In the genomic region with DNA sequence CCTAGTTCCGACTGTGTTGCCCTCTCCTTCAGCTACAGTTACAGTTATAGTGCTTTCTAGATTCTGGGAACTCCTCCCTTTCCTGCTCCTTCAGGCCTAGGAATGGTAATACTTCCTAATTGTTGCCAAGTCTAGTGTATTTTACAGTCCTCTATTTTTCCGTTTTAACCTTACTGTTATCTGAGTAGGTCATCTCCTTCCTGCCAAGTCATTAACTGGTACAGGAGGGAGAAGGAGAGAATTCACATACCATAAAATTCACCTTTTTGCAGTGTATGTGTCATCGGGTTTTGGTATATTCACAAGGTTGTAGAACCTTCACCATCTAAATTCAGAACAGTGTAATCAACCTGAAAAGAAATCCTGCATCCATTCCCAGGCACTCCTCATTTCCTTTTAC, we compare ENCODE assay signal across 29 cellular contexts.
"Had no signal": no experiment of that assay in that cellular context is flagged by ENCODE, and none has a peak within 500 bp of the region (broad histone marks: within the 10 kb centered on the region; RNA-seq: fewer than 3 reads in every experiment).

No MANE protein-coding gene starts in this region.

- H3K27me3 Mint-ChIP-seq: stimulated activated memory B cell treated with anti-CD40 and anti-IgM and Interleukin-4, amounts not matched to agents 10 μg/mL and 1 μg/mL and 100 μg/mL, for 72 hours; stimulated activated naive B cell treated with anti-CD40 and anti-IgM and Interleukin-4, amounts not matched to agents 10 μg/mL and 1 μg/mL and 100 μg/mL, for 72 hours; stimulated activated naive CD8-positive, alpha-beta T cell treated with anti-CD3 and anti-CD28 coated beads, Interleukin-15, amount 100 ng/mL, for 72 hours; stimulated activated naive CD8-positive, alpha-beta T cell treated with anti-CD3 and anti-CD28 coated beads, Interleukin-15, Interleukin-2, amounts not matched to agents 100 ng/mL and 50 ng/mL, for 24 hours; type B pancreatic cell had no signal

- ATAC-seq: stimulated activated effector memory CD8-positive, alpha-beta T cell treated with anti-CD3 and anti-CD28 coated beads, Interleukin-12 subunit alpha, Interleukin-12 subunit beta, amount 100 ng/mL, for 72 hours; stimulated activated memory B cell treated with anti-CD40 and anti-IgM and Interleukin-4, amounts not matched to agents 10 μg/mL and 1 μg/mL and 100 μg/mL, for 72 hours; stimulated activated naive B cell treated with anti-CD40 and anti-IgM and Interleukin-4, amounts not matched to agents 10 μg/mL and 1 μg/mL and 100 μg/mL, for 72 hours; stimulated activated naive CD8-positive, alpha-beta T cell treated with anti-CD3 and anti-CD28 coated beads, Interleukin-15, amount 100 ng/mL, for 72 hours; stimulated activated naive CD8-positive, alpha-beta T cell treated with anti-CD3 and anti-CD28 coated beads, Interleukin-15, Interleukin-2, amounts not matched to agents 100 U/mL and 50 U/mL, for 24 hours; upper lobe of right lung had no signal

- H3K4me1 ChIP-seq: stomach, suprapubic skin, testis, thyroid gland, tibial nerve, transverse colon, upper lobe of left lung, upper lobe of right lung, uterus, vagina had no signal

- H3K27ac ChIP-seq: stomach, suprapubic skin, testis, thoracic aorta, thyroid gland, tibial artery, tibial nerve, transverse colon, upper lobe of left lung, upper lobe of right lung, uterus, vagina had no signal

- FAIRE-seq: urothelium cell line had no signal

- H3K4me1 Mint-ChIP-seq: stimulated activated effector memory CD8-positive, alpha-beta T cell treated with anti-CD3 and anti-CD28 coated beads, Interleukin-12 subunit alpha, Interleukin-12 subunit beta, amount 100 ng/mL, for 72 hours; stimulated activated memory B cell treated with anti-CD40 and anti-IgM and Interleukin-4, amounts not matched to agents 10 μg/mL and 1 μg/mL and 100 μg/mL, for 72 hours; stimulated activated naive CD8-positive, alpha-beta T cell treated with anti-CD3 and anti-CD28 coated beads, Interleukin-15, amount 100 ng/mL, for 72 hours had no signal

- DNase-seq: stimulated activated CD4-positive, alpha-beta T cell treated with anti-CD3 and anti-CD28 coated beads, Interleukin-2, amount 100 ng/mL, for 48 hours; stimulated activated CD4-positive, alpha-beta T cell treated with anti-CD3 and anti-CD28 coated beads, Interleukin-4, amount 100 ng/mL, for 1 hour; stimulated activated CD4-positive, alpha-beta T cell treated with anti-CD3 and anti-CD28 coated beads, Interleukin-4, amount 100 ng/mL, for 24 hours; stimulated activated CD4-positive, alpha-beta T cell treated with anti-CD3 and anti-CD28 coated beads, Interleukin-4, amount 100 ng/mL, for 4 hours; stimulated activated CD8-positive, alpha-beta memory T cell treated with anti-CD3 and anti-CD28 coated beads, Interleukin-4, amount 100 ng/mL, for 48 hours; stimulated activated naive B cell treated with anti-CD40 and anti-IgM and Interleukin-4, amounts not matched to agents 10 μg/mL and 1 μg/mL and 100 μg/mL, for 72 hours; stimulated activated naive CD4-positive, alpha-beta T cell; stimulated activated naive CD4-positive, alpha-beta T cell treated with Interleukin-2 at 50 U/mL for 16 hours; stimulated activated naive CD8-positive, alpha-beta T cell treated with anti-CD3 and anti-CD28 coated beads, Interleukin-15, amount 100 ng/mL, for 72 hours; stimulated activated naive CD8-positive, alpha-beta T cell treated with anti-CD3 and anti-CD28 coated beads, Interleukin-15, Interleukin-2, amounts not matched to agents 100 U/mL and 50 U/mL, for 24 hours; stomach; substantia nigra; testis; thyroid gland; tibial artery; transverse colon; trophoblast cell; upper lobe of left lung; upper lobe of right lung; uterus had no signal

- H3K4me3 ChIP-seq: stomach, suprapubic skin, testis, thoracic aorta, thyroid gland, tibial artery, tibial nerve, transverse colon, upper lobe of left lung, upper lobe of right lung, uterus, vagina had no signal

- H3K9me3 Mint-ChIP-seq: stimulated activated memory B cell treated with anti-CD40 and anti-IgM and Interleukin-4, amounts not matched to agents 10 μg/mL and 1 μg/mL and 100 μg/mL, for 72 hours; stimulated activated naive CD8-positive, alpha-beta T cell treated with anti-CD3 and anti-CD28 coated beads, Interleukin-15, amount 100 ng/mL, for 72 hours; stimulated activated naive CD8-positive, alpha-beta T cell treated with anti-CD3 and anti-CD28 coated beads, Interleukin-15, Interleukin-2, amounts not matched to agents 100 ng/mL and 50 ng/mL, for 24 hours had no signal

- H3K27ac Mint-ChIP-seq: stimulated activated effector memory CD8-positive, alpha-beta T cell treated with anti-CD3 and anti-CD28 coated beads, Interleukin-12 subunit alpha, Interleukin-12 subunit beta, amount 100 ng/mL, for 72 hours; stimulated activated memory B cell treated with anti-CD40 and anti-IgM and Interleukin-4, amounts not matched to agents 10 μg/mL and 1 μg/mL and 100 μg/mL, for 72 hours; stimulated activated naive B cell treated with anti-CD40 and anti-IgM and Interleukin-4, amounts not matched to agents 10 μg/mL and 1 μg/mL and 100 μg/mL, for 72 hours; stimulated activated naive CD8-positive, alpha-beta T cell treated with anti-CD3 and anti-CD28 coated beads, Interleukin-15, Interleukin-2, amounts not matched to agents 100 ng/mL and 50 ng/mL, for 24 hours; type B pancreatic cell had no signal

- H3K27me3 ChIP-seq: stomach, suprapubic skin, testis, thyroid gland, tibial artery, tibial nerve, transverse colon, upper lobe of left lung, upper lobe of right lung, uterus, vagina had no signal

- H3K4me3 Mint-ChIP-seq: stimulated activated effector memory CD8-positive, alpha-beta T cell treated with anti-CD3 and anti-CD28 coated beads, Interleukin-12 subunit alpha, Interleukin-12 subunit beta, amount 100 ng/mL, for 72 hours; stimulated activated memory B cell treated with anti-CD40 and anti-IgM and Interleukin-4, amounts not matched to agents 10 μg/mL and 1 μg/mL and 100 μg/mL, for 72 hours; stimulated activated naive B cell treated with anti-CD40 and anti-IgM and Interleukin-4, amounts not matched to agents 10 μg/mL and 1 μg/mL and 100 μg/mL, for 72 hours; stimulated activated naive CD8-positive, alpha-beta T cell treated with anti-CD3 and anti-CD28 coated beads, Interleukin-15, amount 100 ng/mL, for 72 hours; stimulated activated naive CD8-positive, alpha-beta T cell treated with anti-CD3 and anti-CD28 coated beads, Interleukin-15, Interleukin-2, amounts not matched to agents 100 ng/mL and 50 ng/mL, for 24 hours; type B pancreatic cell had no signal

- H3K36me3 Mint-ChIP-seq: stimulated activated effector memory CD8-positive, alpha-beta T cell treated with anti-CD3 and anti-CD28 coated beads, Interleukin-12 subunit alpha, Interleukin-12 subunit beta, amount 100 ng/mL, for 72 hours; stimulated activated memory B cell treated with anti-CD40 and anti-IgM and Interleukin-4, amounts not matched to agents 10 μg/mL and 1 μg/mL and 100 μg/mL, for 72 hours; type B pancreatic cell had no signal

- H3K36me3 ChIP-seq: stomach, suprapubic skin, thoracic aorta, thyroid gland, tibial artery, tibial nerve, transverse colon, upper lobe of left lung, upper lobe of right lung, uterus, vagina had no signal

- H3K9me3 ChIP-seq: suprapubic skin, testis, thoracic aorta, thyroid gland, tibial artery, transverse colon, upper lobe of left lung, upper lobe of right lung, uterus, vagina had no signal
